ENCODE assay signal across 2 cellular contexts in the genomic region with DNA sequence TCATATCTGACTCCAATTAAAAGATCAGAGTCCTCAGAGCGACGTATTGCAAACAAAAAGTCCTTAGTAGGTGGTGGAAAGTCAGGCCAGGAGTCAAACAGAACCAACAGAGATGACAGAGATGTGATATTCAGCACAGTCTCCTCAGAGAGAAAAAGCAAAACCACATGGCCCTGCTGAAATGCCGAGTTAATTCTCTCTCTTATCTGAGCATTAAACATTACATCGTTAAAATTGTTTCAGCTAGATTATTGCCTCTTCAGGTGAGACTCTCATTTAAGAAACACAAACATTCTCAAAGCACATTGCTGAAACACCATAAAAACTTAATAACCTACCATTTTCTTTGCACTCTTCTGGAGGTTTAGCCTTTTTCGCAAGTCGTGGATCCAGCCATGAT.
TF ChIP-seq lines count a peak whose summit lies in the region.

No MANE protein-coding gene starts in this region.

TF ChIP-seq in H1, 55 proteins besides CTCF, POLR2A, EP300 and RAD21:
- no peak for TF ChIP-seq CTBP2 (IDR thresholded peaks at IDR 0.05; ENCODE audit: borderline replicate concordance, insufficient read depth, insufficient read length, low read length)
- no peak for TF ChIP-seq ASH2L (IDR thresholded peaks at IDR 0.05; ENCODE audit: low read length)
- TF ChIP-seq CHD1 (IDR thresholded peaks at IDR 0.05; ENCODE audit: low read depth, low read length) = no peak
- TF ChIP-seq SAP30 (IDR thresholded peaks at IDR 0.05; ENCODE audit: insufficient read depth, insufficient replicate concordance, low read length) = no peak
- no peak for TF ChIP-seq SP2 (IDR thresholded peaks at IDR 0.05; ENCODE audit: low read length)
- TF ChIP-seq YY1 (IDR thresholded peaks at IDR 0.05; ENCODE audit: low read depth, low read length) = no peak
- TF ChIP-seq CREB1 (IDR thresholded peaks at IDR 0.05) = no peak
- TF ChIP-seq, protein P1, sequence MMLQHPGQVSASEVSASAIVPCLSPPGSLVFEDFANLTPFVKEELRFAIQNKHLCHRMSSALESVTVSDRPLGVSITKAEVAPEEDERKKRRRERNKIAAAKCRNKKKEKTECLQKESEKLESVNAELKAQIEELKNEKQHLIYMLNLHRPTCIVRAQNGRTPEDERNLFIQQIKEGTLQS (IDR thresholded peaks at IDR 0.05; ENCODE audit: insufficient read depth, low read depth, low read length) = no peak
- TF ChIP-seq KDM4A (IDR thresholded peaks at IDR 0.05; ENCODE audit: low read depth, low read length, severe bottlenecking) = no peak
- TF ChIP-seq JUN (IDR thresholded peaks at IDR 0.05; ENCODE audit: low read depth, low read length) = no peak
- TF ChIP-seq CHD2 (IDR thresholded peaks at IDR 0.05; ENCODE audit: low read length) = no peak
- TF ChIP-seq CBX8 (IDR thresholded peaks at IDR 0.05; ENCODE audit: borderline replicate concordance, low read depth, low read length) = no peak
- no peak for TF ChIP-seq SUZ12 (IDR thresholded peaks at IDR 0.05; ENCODE audit: low read length)
- TF ChIP-seq KDM1A (IDR thresholded peaks at IDR 0.05; ENCODE audit: borderline replicate concordance, low read length) = no peak
- TF ChIP-seq HDAC2 (IDR thresholded peaks at IDR 0.05; ENCODE audit: borderline replicate concordance in 1 of 2, low read depth in 2 of 2, low read length in 2 of 2) = no peak
- TF ChIP-seq EZH2 (IDR thresholded peaks at IDR 0.05; ENCODE audit: low read depth, low read length, severe bottlenecking) = no peak

TF ChIP-seq in HepG2, 621 proteins besides CTCF, POLR2A, EP300 and RAD21:
- no peak for TF ChIP-seq SMAD1 (CRISPR knock-in tag; IDR thresholded peaks at IDR 0.05; ENCODE audit: borderline replicate concordance, low read depth)
- no peak for TF ChIP-seq CCAR2 (optimal IDR thresholded peaks at IDR 0.05; ENCODE audit: low read depth, low read length)
- TF ChIP-seq, protein P2, sequence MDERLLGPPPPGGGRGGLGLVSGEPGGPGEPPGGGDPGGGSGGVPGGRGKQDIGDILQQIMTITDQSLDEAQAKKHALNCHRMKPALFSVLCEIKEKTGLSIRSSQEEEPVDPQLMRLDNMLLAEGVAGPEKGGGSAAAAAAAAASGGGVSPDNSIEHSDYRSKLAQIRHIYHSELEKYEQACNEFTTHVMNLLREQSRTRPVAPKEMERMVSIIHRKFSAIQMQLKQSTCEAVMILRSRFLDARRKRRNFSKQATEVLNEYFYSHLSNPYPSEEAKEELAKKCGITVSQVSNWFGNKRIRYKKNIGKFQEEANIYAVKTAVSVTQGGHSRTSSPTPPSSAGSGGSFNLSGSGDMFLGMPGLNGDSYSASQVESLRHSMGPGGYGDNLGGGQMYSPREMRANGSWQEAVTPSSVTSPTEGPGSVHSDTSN (CRISPR knock-in tag; IDR thresholded peaks at IDR 0.05) = no peak
- no peak for TF ChIP-seq ZBTB7B (CRISPR knock-in tag; IDR thresholded peaks at IDR 0.05)
- TF ChIP-seq SNAI1 (CRISPR knock-in tag; IDR thresholded peaks at IDR 0.05; ENCODE audit: borderline replicate concordance) = no peak
- TF ChIP-seq FOXA1 (IDR thresholded peaks at IDR 0.05) = no peak
- no peak for TF ChIP-seq FOXA1 (CRISPR knock-in tag; IDR thresholded peaks at IDR 0.05)
- no peak for TF ChIP-seq KDM5A (IDR thresholded peaks at IDR 0.05; ENCODE audit: borderline replicate concordance, low read length)
- TF ChIP-seq ZNF552 (CRISPR knock-in tag; IDR thresholded peaks at IDR 0.05; ENCODE audit: borderline replicate concordance) = no peak
- no peak for TF ChIP-seq AKAP8 (CRISPR knock-in tag; IDR thresholded peaks at IDR 0.05)
- TF ChIP-seq NCOA1 (CRISPR knock-in tag; IDR thresholded peaks at IDR 0.05) = no peak
- no peak for TF ChIP-seq MXD1 (CRISPR knock-in tag; IDR thresholded peaks at IDR 0.05)
- TF ChIP-seq PHF21A (CRISPR knock-in tag; IDR thresholded peaks at IDR 0.05) = no peak
- no peak for TF ChIP-seq ZBTB49 (CRISPR knock-in tag; IDR thresholded peaks at IDR 0.05; ENCODE audit: borderline replicate concordance)
- TF ChIP-seq ZFP41 (CRISPR knock-in tag; IDR thresholded peaks at IDR 0.05; ENCODE audit: borderline replicate concordance) = no peak
- TF ChIP-seq ZNF616 (CRISPR knock-in tag; IDR thresholded peaks at IDR 0.05; ENCODE audit: low read depth) = no peak
- TF ChIP-seq ZNF547 (CRISPR knock-in tag; IDR thresholded peaks at IDR 0.05) = no peak
- TF ChIP-seq, protein P3, sequence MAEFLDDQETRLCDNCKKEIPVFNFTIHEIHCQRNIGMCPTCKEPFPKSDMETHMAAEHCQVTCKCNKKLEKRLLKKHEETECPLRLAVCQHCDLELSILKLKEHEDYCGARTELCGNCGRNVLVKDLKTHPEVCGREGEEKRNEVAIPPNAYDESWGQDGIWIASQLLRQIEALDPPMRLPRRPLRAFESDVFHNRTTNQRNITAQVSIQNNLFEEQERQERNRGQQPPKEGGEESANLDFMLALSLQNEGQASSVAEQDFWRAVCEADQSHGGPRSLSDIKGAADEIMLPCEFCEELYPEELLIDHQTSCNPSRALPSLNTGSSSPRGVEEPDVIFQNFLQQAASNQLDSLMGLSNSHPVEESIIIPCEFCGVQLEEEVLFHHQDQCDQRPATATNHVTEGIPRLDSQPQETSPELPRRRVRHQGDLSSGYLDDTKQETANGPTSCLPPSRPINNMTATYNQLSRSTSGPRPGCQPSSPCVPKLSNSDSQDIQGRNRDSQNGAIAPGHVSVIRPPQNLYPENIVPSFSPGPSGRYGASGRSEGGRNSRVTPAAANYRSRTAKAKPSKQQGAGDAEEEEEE (CRISPR knock-in tag; IDR thresholded peaks at IDR 0.05; ENCODE audit: borderline replicate concordance) = no peak
- TF ChIP-seq ZNF414 (CRISPR knock-in tag; IDR thresholded peaks at IDR 0.05) = no peak
- TF ChIP-seq, protein P4, sequence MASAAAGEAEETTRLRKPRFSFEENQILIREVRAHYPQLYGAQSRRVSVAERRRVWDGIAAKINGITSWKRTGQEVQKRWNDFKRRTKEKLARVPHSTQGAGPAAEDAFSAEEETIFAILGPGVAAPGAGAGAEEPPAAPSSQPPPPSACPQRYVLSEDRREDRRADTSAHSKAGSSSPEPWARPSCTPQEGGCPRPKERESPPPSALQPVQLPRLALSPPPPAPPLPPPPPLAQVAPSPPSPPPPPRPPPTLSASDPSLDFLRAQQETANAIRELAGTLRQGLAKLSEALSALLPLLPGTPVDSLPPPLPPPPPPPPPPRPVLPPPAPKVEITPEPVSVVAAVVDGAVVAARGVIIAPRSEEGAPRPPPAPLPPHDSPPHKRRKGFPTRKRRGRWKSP (CRISPR knock-in tag; IDR thresholded peaks at IDR 0.05) = no peak
- no peak for TF ChIP-seq ZNF383 (CRISPR knock-in tag; IDR thresholded peaks at IDR 0.05; ENCODE audit: borderline replicate concordance)
